8 cellular contexts compared by ENCODE assay signal in the genomic region with DNA sequence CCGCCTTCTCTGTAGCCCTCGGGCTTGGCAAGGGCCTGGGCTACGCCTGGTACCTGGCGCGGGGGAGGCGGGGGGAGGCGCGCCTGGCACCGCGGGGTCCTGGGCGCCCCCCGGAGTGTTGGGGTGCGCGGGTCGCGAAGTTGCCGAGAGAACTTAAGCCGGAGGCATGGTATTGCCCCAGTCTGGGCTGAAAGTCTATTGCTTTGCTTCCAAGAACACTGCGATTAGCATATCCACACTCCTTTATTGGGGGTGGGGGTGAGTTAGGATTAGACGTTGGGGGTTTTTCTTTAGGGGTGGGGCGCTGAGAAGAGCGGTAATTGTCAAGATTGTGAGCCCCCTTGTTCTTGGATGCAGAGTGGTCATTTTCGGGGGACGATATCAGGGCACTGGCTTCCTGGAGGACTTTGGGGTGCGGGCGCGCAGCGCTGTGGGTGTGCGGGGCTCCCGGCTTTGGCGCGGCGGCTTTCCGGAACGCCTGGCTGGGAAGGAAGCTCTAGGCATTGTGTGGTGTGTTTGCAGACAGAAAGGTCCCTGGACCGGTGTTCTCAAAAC.
DNase-seq lines count a peak whose midpoint lies in the region; ATAC-seq, FAIRE-seq and TF ChIP-seq lines count a peak whose summit lies in the region.

No MANE protein-coding gene starts in this region.

- ATAC-seq in GM21576 (IDR thresholded peaks at IDR 0.05; ENCODE audit: unreplicated experiment): peak; percentile 3

- TF ChIP-seq CTCF in epithelial cell of esophagus (IDR thresholded peaks at IDR 0.05; ENCODE audit: insufficient read depth, low read depth, low read length, missing control alignments): no peak
- no peak for TF ChIP-seq CTCF in nephron (IDR thresholded peaks at IDR 0.05; ENCODE audit: unreplicated experiment in 3 of 3)

- H3K27me3 Mint-ChIP-seq in nephron (ENCODE audit: low read depth): peaks cover 3% of the 10 kb centered on the region

- peak overlapping the region; percentile 81 for H3K4me3 ChIP-seq in epithelial cell of esophagus (ENCODE audit: low read length)

- H3K4me3 Mint-ChIP-seq in nephron: peak overlapping the region; percentile 94 to 99 (median 98)

- H3K4me1 Mint-ChIP-seq in nephron: peaks cover 81% of the 10 kb centered on the region

- no peaks in the 10 kb centered on the region for H3K36me3 Mint-ChIP-seq in nephron (ENCODE audit: low read depth)

- no peak for FAIRE-seq in RCC 7860 (lab: Jason Lieb, UNC)

- peak overlapping the region; percentile 90 to 96 (median 95) for H3K27ac Mint-ChIP-seq in nephron

- DNase-seq in OCI-M1 (lab: John Stamatoyannopoulos, UW) (peak; percentile 40), epithelial cell of esophagus (ENCODE audit: low read depth) (peak; percentile 22), NCI-H1436 treated with DMSO at 0.1 percent for 48 hours (lab: John Stamatoyannopoulos, UW) (no peak), CD1c-positive myeloid dendritic cell (ENCODE audit: extremely low spot score) (no peak), RCC 7860 (ENCODE audit: low spot score) (no peak), kidney tubule cell (ENCODE audit: low spot score) (no peak)

- no peaks in the 10 kb centered on the region for H3K9me3 Mint-ChIP-seq in nephron

Comparison
In these comparisons a context has a peak if more than half of its experiments do, and no peak if none do; other contexts are left out.
1. DNase-seq: peak in OCI-M1 (single experiment) and epithelial cell of esophagus (single experiment); none in NCI-H1436 treated with DMSO at 0.1 percent for 48 hours (single experiment), CD1c-positive myeloid dendritic cell (single experiment), RCC 7860 (single experiment) and kidney tubule cell (single experiment).